In the genomic region with DNA sequence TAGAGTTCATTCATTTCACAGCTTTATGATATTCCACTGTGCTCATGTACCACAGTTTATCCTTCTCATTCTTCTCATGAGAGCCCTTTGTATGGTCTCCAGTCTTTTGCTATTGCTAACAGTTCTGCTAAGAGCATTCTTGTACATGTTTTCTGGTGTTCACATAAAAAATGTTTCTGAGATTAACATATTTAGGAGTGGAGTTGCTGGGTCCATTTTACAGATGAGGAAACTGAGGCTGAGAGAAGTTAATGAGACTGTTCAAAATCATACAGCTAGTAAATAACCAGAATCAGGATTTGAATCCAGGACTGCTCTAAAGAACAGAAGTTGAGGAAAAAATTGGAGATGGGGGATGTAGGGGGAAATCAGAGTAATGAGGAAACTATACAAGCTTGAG, we compare ENCODE assay signal across 20 cellular contexts. TPM values are rescaled to one million over a fixed set of nuclear protein-coding genes. Genes with fewer than 3 reads are reported as not detected.
"Had no signal": no experiment of that assay in that cellular context is flagged by ENCODE, and none has a peak within 500 bp of the region (broad histone marks: within the 10 kb centered on the region; RNA-seq: fewer than 3 reads in every experiment).

No MANE protein-coding gene starts in this region.

- H3K27ac ChIP-seq: cardiac muscle cell, right atrium auricular region, suprapubic skin, transverse colon had no signal

- DNase-seq: activated CD4-positive, CD25-positive, alpha-beta regulatory T cell treated with anti-CD3 and anti-CD28 coated beads, Interleukin-2, amount 50 U/mL, for 72 hours; activated CD8-positive, alpha-beta memory T cell treated with anti-CD3 and anti-CD28 coated beads for 24 hours; activated CD8-positive, alpha-beta memory T cell treated with anti-CD3 and anti-CD28 coated beads, Interleukin-2, amount 50 U/mL, for 48 hours; activated gamma-delta T cell; amygdala; effector memory CD4-positive, alpha-beta T cell; left ventricle myocardium superior; stimulated activated CD4-positive, alpha-beta T cell treated with anti-CD3 and anti-CD28 coated beads, Interleukin-2, amount 100 ng/mL, for 24 hours; stimulated activated naive CD8-positive, alpha-beta T cell treated with anti-CD3 and anti-CD28 coated beads, Interleukin-15, amount 100 ng/mL, for 72 hours; transverse colon had no signal

- H3K36me3 Mint-ChIP-seq: activated naive CD8-positive, alpha-beta T cell had no signal

- H3K4me3 ChIP-seq: cardiac muscle cell, right atrium auricular region, suprapubic skin, transverse colon had no signal

- ATAC-seq: left ventricle myocardium superior; stimulated activated naive CD8-positive, alpha-beta T cell treated with anti-CD3 and anti-CD28 coated beads, Interleukin-15, amount 100 ng/mL, for 72 hours had no signal

- H3K9me3 Mint-ChIP-seq: dendritic cell treated with granulocyte-macrophage colony-stimulating factor and Interleukin-4, amounts not matched to agents 40 ng/mL and 50 ng/mL, for 4 days; neural crest cell; stimulated activated naive CD8-positive, alpha-beta T cell treated with anti-CD3 and anti-CD28 coated beads, Interleukin-15, amount 100 ng/mL, for 72 hours had no signal

- H3K4me1 ChIP-seq: suprapubic skin had no signal

- H3K4me3 Mint-ChIP-seq: dendritic cell treated with granulocyte-macrophage colony-stimulating factor and Interleukin-4, amounts not matched to agents 40 ng/mL and 50 ng/mL, for 4 days; neural crest cell had no signal

- H3K27me3 ChIP-seq: cardiac muscle cell, right atrium auricular region, transverse colon had no signal

- H3K27me3 Mint-ChIP-seq: progenitor cell of endocrine pancreas had no signal

- H3K9me3 ChIP-seq: right atrium auricular region, suprapubic skin, transverse colon had no signal

- H3K36me3 ChIP-seq: cardiac muscle cell, right atrium auricular region, suprapubic skin, transverse colon had no signal

- H3K27ac Mint-ChIP-seq: activated naive CD8-positive, alpha-beta T cell; dendritic cell treated with granulocyte-macrophage colony-stimulating factor and Interleukin-4, amounts not matched to agents 40 ng/mL and 50 ng/mL, for 4 days; stimulated activated naive CD8-positive, alpha-beta T cell treated with anti-CD3 and anti-CD28 coated beads, Interleukin-15, amount 100 ng/mL, for 72 hours had no signal

RNA-seq across cellular contexts. Expression of gene RGS8, which starts 51.4 kb away (rescaled TPM):
- total RNA-seq: fibroblast of villous mesenchyme, left ventricle myocardium superior, myocyte, osteoblast, suprapubic skin had no signal
